In genomic region chr15:98853161-98853560, GRCh38 we compare ENCODE assay signal across 8 cellular contexts.
DNase-seq lines count a peak whose midpoint lies in the region; ATAC-seq and TF ChIP-seq lines count a peak whose summit lies in the region.

No MANE protein-coding gene starts in this region.

- peak overlapping the region; percentile 76 for H3K4me3 ChIP-seq in BLaER1
- H3K4me3 ChIP-seq in Loucy (ENCODE audit: low read length, poor library complexity, severe bottlenecking): peak overlapping the region; percentile 89
- peak overlapping the region; percentile 40 for H3K4me3 ChIP-seq in RWPE2 (ENCODE audit: severe bottlenecking)
- H3K4me3 ChIP-seq in gastroesophageal sphincter: peak overlapping the region; percentile 51 to 62
- peak overlapping the region; percentile 56 to 86 for H3K4me3 ChIP-seq in neuronal stem cell (ENCODE audit: low read length in 2 of 2)
- peak overlapping the region; percentile 55 for H3K4me3 ChIP-seq in suprapubic skin

- no peak overlapping the region for H3K14ac ChIP-seq in neuronal stem cell (ENCODE audit: low read length)

- H3K4me3 Mint-ChIP-seq in activated naive CD4-positive, alpha-beta T cell treated with anti-CD3 and anti-CD28 coated beads for 36 hours: peak overlapping the region; percentile 88

- H3K79me2 ChIP-seq in Loucy (ENCODE audit: insufficient read depth, low read length): peaks cover 79% of the 10 kb centered on the region

- H2AFZ ChIP-seq in Loucy (ENCODE audit: low read length) (peak overlapping the region; percentile 86), neuronal stem cell (ENCODE audit: low read length) (peak overlapping the region; percentile 24)

- H3K9me3 ChIP-seq in BLaER1: no peaks in the 10 kb centered on the region
- no peaks in the 10 kb centered on the region for H3K9me3 ChIP-seq in Loucy (ENCODE audit: insufficient read depth, low read depth, low read length)
- H3K9me3 ChIP-seq in RWPE2 (ENCODE audit: severe bottlenecking): no peaks in the 10 kb centered on the region
- no peaks in the 10 kb centered on the region for H3K9me3 ChIP-seq in gastroesophageal sphincter
- no peaks in the 10 kb centered on the region for H3K9me3 ChIP-seq in neuronal stem cell (replicated peaks in 1 of 2; ENCODE audit: control insufficient read depth in 2 of 2, insufficient read depth in 1 of 2, low read depth in 1 of 2, low read length in 2 of 2)
- no peaks in the 10 kb centered on the region for H3K9me3 ChIP-seq in suprapubic skin

- H2BK120ac ChIP-seq in neuronal stem cell (ENCODE audit: low read depth, low read length): no peak overlapping the region

- ATAC-seq in GM21423 (IDR thresholded peaks at IDR 0.05; ENCODE audit: unreplicated experiment): peak; percentile 30
- peak; percentile 13 for ATAC-seq in RWPE2 (ENCODE audit: low read depth)
- ATAC-seq in gastroesophageal sphincter: peak; percentile 81

- H3K4ac ChIP-seq in neuronal stem cell (ENCODE audit: low read length): no peak overlapping the region

- H3K9ac ChIP-seq in BLaER1: peak overlapping the region; percentile 73; the same call in 1 of the 2 replicates
- H3K9ac ChIP-seq in Loucy (ENCODE audit: low read depth, low read length, poor library complexity, severe bottlenecking): peak overlapping the region; percentile 80
- no peak overlapping the region for H3K9ac ChIP-seq in neuronal stem cell (ENCODE audit: low read depth, low read length, poor library complexity)

- no peak overlapping the region for H3K18ac ChIP-seq in neuronal stem cell (ENCODE audit: low read length)

- CTCF ChIA-PET in activated naive CD4-positive, alpha-beta T cell treated with anti-CD3 and anti-CD28 coated beads for 36 hours (lab: Charles Lee): no interaction called here

- TF ChIP-seq POLR2A in gastroesophageal sphincter (IDR thresholded peaks at IDR 0.05) (no peak), suprapubic skin (IDR thresholded peaks at IDR 0.05) (no peak)

- H3K27me3 Mint-ChIP-seq in activated naive CD4-positive, alpha-beta T cell treated with anti-CD3 and anti-CD28 coated beads for 36 hours (ENCODE audit: low read depth): no peaks in the 10 kb centered on the region

- TF ChIP-seq CTCF in Loucy (conservative IDR thresholded peaks at IDR 0.05; ENCODE audit: low read length) (no peak), RWPE2 (IDR thresholded peaks at IDR 0.05; ENCODE audit: poor library complexity, severe bottlenecking) (peak; percentile 38), gastroesophageal sphincter (IDR thresholded peaks at IDR 0.05) (peak in 1 of 4 experiments; percentile 13), suprapubic skin (IDR thresholded peaks at IDR 0.05) (no peak)

- H3K27me3 ChIP-seq in BLaER1 (no peaks in the 10 kb centered on the region), Loucy (ENCODE audit: insufficient read depth, low read length, poor library complexity, severe bottlenecking) (no peaks in the 10 kb centered on the region), RWPE2 (ENCODE audit: insufficient read depth, poor library complexity, severe bottlenecking) (no peaks in the 10 kb centered on the region), gastroesophageal sphincter (no peaks in the 10 kb centered on the region), neuronal stem cell (ENCODE audit: control insufficient read depth in 3 of 3, insufficient read depth in 3 of 3, low read depth in 1 of 3, low read length in 3 of 3) (no peaks in the 10 kb centered on the region), suprapubic skin (no peaks in the 10 kb centered on the region)

- H3F3A ChIP-seq in Loucy (ENCODE audit: low read depth): 0 out of 2 replicates have a peak, but pooled peaks cover 5% of the 10 kb centered on the region

- no peak overlapping the region for H2BK5ac ChIP-seq in neuronal stem cell (ENCODE audit: low read length)

- no peak overlapping the region for H3K23ac ChIP-seq in neuronal stem cell (ENCODE audit: low read depth, low read length, poor library complexity)

- H3K79me1 ChIP-seq in neuronal stem cell (ENCODE audit: low read depth, low read length): no peaks in the 10 kb centered on the region

- intact Hi-C loops in activated naive CD4-positive, alpha-beta T cell treated with anti-CD3 and anti-CD28 coated beads for 36 hours (cut with micrococcal nuclease): no loop called here

- peaks cover 100% of the 10 kb centered on the region for H4K20me1 ChIP-seq in BLaER1
- peaks cover 4% of the 10 kb centered on the region for H4K20me1 ChIP-seq in Loucy (ENCODE audit: insufficient read depth, low read length, poor library complexity, severe bottlenecking)

- H3K9me2 ChIP-seq in Loucy (replicated peaks; ENCODE audit: low read depth, low read length): no peaks in the 10 kb centered on the region

- WGBS in gastroesophageal sphincter (ENCODE audit: low coverage in 1 of 2), 2 donors: 0% methylated on average over 4 to 7 of the region's 8 CpGs
- WGBS in neuronal stem cell (ENCODE audit: extremely low coverage in 2 of 2, insufficient read length in 2 of 2, insufficient replicate concordance in 1 of 2), 2 donors: no CpG with 5 or more reads among the region's 8 CpGs
- under 1% methylated on average over 8 of the region's 8 CpGs for WGBS in suprapubic skin

- DNase-seq in RWPE2 (ENCODE audit: low spot score) (no peak), neuronal stem cell (ENCODE audit: low spot score) (peak; percentile 79), suprapubic skin (ENCODE audit: low spot score in 2 of 2) (peak; percentile 89 to 92)
- DNase-seq in activated naive CD4-positive, alpha-beta T cell treated with anti-CD3 and anti-CD28 coated beads for 36 hours: peak; percentile 85

- peaks cover 66% of the 10 kb centered on the region for H3K4me1 Mint-ChIP-seq in activated naive CD4-positive, alpha-beta T cell treated with anti-CD3 and anti-CD28 coated beads for 36 hours (ENCODE audit: low read depth)

- H3K36me3 Mint-ChIP-seq in activated naive CD4-positive, alpha-beta T cell treated with anti-CD3 and anti-CD28 coated beads for 36 hours (ENCODE audit: low read depth): no peaks in the 10 kb centered on the region

- H2BK15ac ChIP-seq in neuronal stem cell (ENCODE audit: low read length): no peak overlapping the region

- H3K4me2 ChIP-seq in BLaER1 (peak overlapping the region; percentile 91), Loucy (ENCODE audit: low read depth, low read length, poor library complexity, severe bottlenecking) (peak overlapping the region; percentile 97), neuronal stem cell (ENCODE audit: insufficient read depth, low read length, poor library complexity, severe bottlenecking) (peak overlapping the region; percentile 90)

- no peak for TF ChIP-seq EP300 in gastroesophageal sphincter (IDR thresholded peaks at IDR 0.05)
- TF ChIP-seq EP300 in suprapubic skin (IDR thresholded peaks at IDR 0.05): no peak

- H3K36me3 ChIP-seq in BLaER1 (no peaks in the 10 kb centered on the region), Loucy (ENCODE audit: insufficient read depth, low read length) (no peaks in the 10 kb centered on the region), RWPE2 (ENCODE audit: low read depth) (no peaks in the 10 kb centered on the region), gastroesophageal sphincter (no peaks in the 10 kb centered on the region), neuronal stem cell (replicated peaks in 1 of 2; ENCODE audit: control insufficient read depth in 2 of 2, insufficient read depth in 2 of 2, low read length in 2 of 2) (no peaks in the 10 kb centered on the region), suprapubic skin (no peaks in the 10 kb centered on the region)

- H3K27ac ChIP-seq in BLaER1 (peak overlapping the region; percentile 60; the same call in 1 of the 2 replicates), RWPE2 (ENCODE audit: poor library complexity, severe bottlenecking) (peak overlapping the region; percentile 100), gastroesophageal sphincter (peak overlapping the region; percentile 64 to 92 (median 89)), neuronal stem cell (replicated peaks; ENCODE audit: low read length) (peak overlapping the region; percentile 73), suprapubic skin (peak overlapping the region; percentile 95)

- no peaks in the 10 kb centered on the region for H3K9me3 Mint-ChIP-seq in activated naive CD4-positive, alpha-beta T cell treated with anti-CD3 and anti-CD28 coated beads for 36 hours

- H4K91ac ChIP-seq in neuronal stem cell (ENCODE audit: low read depth, low read length, poor library complexity): no peak overlapping the region

- H3K27ac Mint-ChIP-seq in activated naive CD4-positive, alpha-beta T cell treated with anti-CD3 and anti-CD28 coated beads for 36 hours: peak overlapping the region; percentile 87

- no peak overlapping the region for H2BK12ac ChIP-seq in neuronal stem cell (ENCODE audit: low read length)

- no peak overlapping the region for H2AK5ac ChIP-seq in neuronal stem cell (ENCODE audit: low read depth, low read length)

- no peak overlapping the region for H4K8ac ChIP-seq in neuronal stem cell (ENCODE audit: low read depth, low read length)

- H3K4me1 ChIP-seq in BLaER1 (peaks cover 88% of the 10 kb centered on the region), Loucy (ENCODE audit: insufficient read depth, low read length, poor library complexity, severe bottlenecking) (peaks cover 34% of the 10 kb centered on the region), RWPE2 (ENCODE audit: insufficient read depth, poor library complexity, severe bottlenecking) (peaks cover 77% of the 10 kb centered on the region), gastroesophageal sphincter (peaks cover 8 to 74% (median 50%) of the 10 kb centered on the region in 3 donors), neuronal stem cell (ENCODE audit: control insufficient read depth in 2 of 2, insufficient read depth in 1 of 2, low read depth in 1 of 2, low read length in 2 of 2) (peaks cover 25 to 50% of the 10 kb centered on the region in 2 donors), suprapubic skin (peaks cover 64% of the 10 kb centered on the region)

Comparison
In these comparisons a context has a peak if more than half of its experiments do, and no peak if none do; other contexts are left out.
1. ATAC-seq: peak in every context shown above with its lines; median percentile 81 in gastroesophageal sphincter; 30 in GM21423; 13 in RWPE2.